ENCODE assay signal across 8 cellular contexts in genomic region chr20:543369-544152, GRCh38. TPM values are rescaled to one million over a fixed set of nuclear protein-coding genes. Genes with fewer than 3 reads are reported as not detected.
A peak's percentile ranks its signal among the peaks of the same experiment; 100 is the strongest.
DNase-seq lines count a peak whose midpoint lies in the region; ATAC-seq and TF ChIP-seq lines count a peak whose summit lies in the region.

Gene CSNK2A1 (minus strand): TSS chr20:543790. CDS start chr20:508551, 35,239 bp downstream.

- no peaks in the 10 kb centered on the region for H3K27me3 ChIP-seq in PC-3 (ENCODE audit: low read length)

- POLR2A ChIA-PET in PC-3 (lab: Charles Lee; ENCODE audit: unreplicated experiment) = interaction anchor here (0.5 kb wide), 1 partner anchor 52 kb away, joined by 10 read pairs; no protein-coding TSS in a partner anchor

- TF ChIP-seq RAD21 in Ishikawa (IDR thresholded peaks at IDR 0.05; ENCODE audit: low read depth) = no peak

- no peaks in the 10 kb centered on the region for H3K9me2 ChIP-seq in PC-3 (replicated peaks; ENCODE audit: low read length)

- TF ChIP-seq CTCF in PC-3 (conservative IDR thresholded peaks at IDR 0.05; ENCODE audit: low read depth, low read length) (no peak), mucosa of descending colon (IDR thresholded peaks at IDR 0.05) (no peak)

- H3K79me2 ChIP-seq in PC-3 (ENCODE audit: low read length) = peaks cover 50% of the 10 kb centered on the region

- intact Hi-C loops in PC-3 (cut with micrococcal nuclease) = no loop called here
- intact Hi-C loops in mucosa of descending colon (cut with DNase I, micrococcal nuclease) = no loop called here

- BruUV-seq in PC-3 (replicated peaks; lab: Mats Ljungman, UMichigan) = no TSS peak

- DNase-seq in DMS114 treated with DMSO at 0.1 percent for 48 hours (lab: John Stamatoyannopoulos, UW; ENCODE audit: unreplicated experiment) (peak; percentile 92), PC-3 (peak; percentile 97), activated T-cell treated with anti-CD3 and anti-CD28 coated beads for 48 hours (ENCODE audit: low read depth) (peak; percentile 95), epithelial cell of prostate (ENCODE audit: low read depth, low spot score) (peak; percentile 48), mucosa of descending colon (peak; percentile 96 to 98 (median 97))
- peak; percentile 91 for DNase-seq in stimulated activated CD8-positive, alpha-beta memory T cell treated with anti-CD3 and anti-CD28 coated beads, Interleukin-4, amount 100 ng/mL, for 24 hours (ENCODE audit: low read depth)

- peak within 1 kb of the TSS; percentile 88 for H2AFZ ChIP-seq in PC-3 (ENCODE audit: low read length)

- peaks cover 31% of the 10 kb centered on the region for H3K36me3 ChIP-seq in PC-3 (ENCODE audit: low read depth, low read length)
- no peaks in the 10 kb centered on the region for H3K36me3 ChIP-seq in mucosa of descending colon (ENCODE audit: low read depth)

- no peaks in the 10 kb centered on the region for H3F3A ChIP-seq in PC-3 (ENCODE audit: low read length, unreplicated experiment)

- peaks cover 8% of the 10 kb centered on the region; the same call in 1 of the 2 replicates for H3K9me3 ChIP-seq in PC-3 (ENCODE audit: low read length)
- no peaks in the 10 kb centered on the region for H3K9me3 ChIP-seq in mucosa of descending colon

- peak within 1 kb of the TSS; percentile 94 for H3K9ac ChIP-seq in PC-3 (ENCODE audit: low read length)

- H3K4me3 ChIP-seq in PC-3 (ENCODE audit: low read length) = peak within 1 kb of the TSS; percentile 90
- peak within 1 kb of the TSS; percentile 66 for H3K4me3 ChIP-seq in mucosa of descending colon

- H3K27ac ChIP-seq in PC-3 (ENCODE audit: low read length) (peak within 1 kb of the TSS; percentile 54), epithelial cell of prostate (peak within 1 kb of the TSS; percentile 79)

- peak within 1 kb of the TSS; percentile 88 for H3K4me2 ChIP-seq in PC-3 (ENCODE audit: low read length)

- H3K4me1 ChIP-seq in PC-3 (ENCODE audit: insufficient read depth, low read length) = peaks cover 19% of the 10 kb centered on the region
- H3K4me1 ChIP-seq in mucosa of descending colon (ENCODE audit: low read depth) = peaks cover 21% of the 10 kb centered on the region

- peaks cover 36% of the 10 kb centered on the region for H4K20me1 ChIP-seq in PC-3 (ENCODE audit: low read length)

- ATAC-seq in GM21576 (IDR thresholded peaks at IDR 0.05; ENCODE audit: unreplicated experiment) (peak; percentile 94), PC-3 (peak; percentile 96), mucosa of descending colon (peak; percentile 99)

- peak; percentile 62; the same call in 1 of the 2 replicates for TF ChIP-seq EP300 in Ishikawa (IDR thresholded peaks at IDR 0.05; ENCODE audit: borderline replicate concordance)

- CTCF ChIA-PET in PC-3 (lab: Charles Lee) = interaction anchor here (0.5 kb wide), 1 partner anchor 196 kb away, joined by 3 read pairs; no protein-coding TSS in a partner anchor

TF ChIP-seq in Ishikawa, 13 proteins besides CTCF, POLR2A, EP300 and RAD21:
- TF ChIP-seq USF1 (IDR thresholded peaks at IDR 0.05) (no peak; the same call in 1 of the 2 replicates), CREB1 (IDR thresholded peaks at IDR 0.05; ENCODE audit: low read depth) (no peak), EGR1 (IDR thresholded peaks at IDR 0.05) (peak; percentile 53; the same call in 1 of the 2 replicates), MAX (IDR thresholded peaks at IDR 0.05) (peak; percentile 69), TEAD4 (IDR thresholded peaks at IDR 0.05) (peak; percentile 35; the same call in 1 of the 2 replicates), YY1 (IDR thresholded peaks at IDR 0.05; ENCODE audit: low read depth) (peak; percentile 95), TCF12 (IDR thresholded peaks at IDR 0.05; ENCODE audit: low read depth) (0 out of 2 replicates have a peak, but pooled peaks have one; percentile 15), NFIC (IDR thresholded peaks at IDR 0.05) (no peak), TAF1 (IDR thresholded peaks at IDR 0.05; ENCODE audit: low read depth) (peak; percentile 92), ZBTB7A (IDR thresholded peaks at IDR 0.05; ENCODE audit: low read depth) (no peak), CEBPB (IDR thresholded peaks at IDR 0.05) (no peak), FOXM1 (IDR thresholded peaks at IDR 0.05; ENCODE audit: borderline replicate concordance, low read depth) (0 out of 2 replicates have a peak, but pooled peaks have one; percentile 9), REST (IDR thresholded peaks at IDR 0.05; ENCODE audit: low read depth) (no peak)

RNA-seq across cellular contexts. Expression of gene CSNK2A1, which starts in this region (rescaled TPM):
- total RNA-seq in PC-3 (2014; rRNA removed) (147 and 161 TPM in 2 replicates), mucosa of descending colon (100 to 1,000 TPM; 104 to 127 (median 117) TPM)

Comparison
In these comparisons a context has a peak if more than half of its experiments do, and no peak if none do; other contexts are left out.
1. Peak in every context shown above with its lines: DNase-seq, ATAC-seq, H3K4me3 ChIP-seq and H3K27ac ChIP-seq.